In genomic region chr13:27024781-27025492, GRCh38 we compare ENCODE assay signal across 20 cellular contexts.
"Had no signal": no experiment of that assay in that cellular context is flagged by ENCODE, and none has a peak within 500 bp of the region (broad histone marks: within the 10 kb centered on the region; RNA-seq: fewer than 3 reads in every experiment).

No MANE protein-coding gene starts in this region.

- H3K4me3 ChIP-seq: prostate gland, spleen, thoracic aorta had no signal

- H3K36me3 ChIP-seq: prostate gland, spleen, thoracic aorta had no signal

- H3K9me3 ChIP-seq: prostate gland, spleen, thoracic aorta had no signal

- ATAC-seq: activated naive CD4-positive, alpha-beta T cell treated with anti-CD3 and anti-CD28 coated beads, Interleukin-2, amount 50 U/mL, for 72 hours; sciatic nerve; stimulated activated naive CD8-positive, alpha-beta T cell treated with anti-CD3 and anti-CD28 coated beads, Interleukin-15, amount 100 ng/mL, for 72 hours had no signal

- H3K27ac ChIP-seq: prostate gland, spleen, thoracic aorta had no signal

- H3K27me3 ChIP-seq: spleen had no signal

- H3K27ac Mint-ChIP-seq: activated naive CD4-positive, alpha-beta T cell treated with anti-CD3 and anti-CD28 coated beads, Interleukin-2, amount 50 U/mL, for 72 hours; brain; nephron; stimulated activated naive CD8-positive, alpha-beta T cell treated with anti-CD3 and anti-CD28 coated beads, Interleukin-15, amount 100 ng/mL, for 72 hours had no signal

- H3K4me1 Mint-ChIP-seq: stimulated activated naive CD8-positive, alpha-beta T cell treated with anti-CD3 and anti-CD28 coated beads, Interleukin-15, amount 100 ng/mL, for 72 hours had no signal

- H3K4me3 Mint-ChIP-seq: brain; central memory CD8-positive, alpha-beta T cell; nephron; stimulated activated naive CD8-positive, alpha-beta T cell treated with anti-CD3 and anti-CD28 coated beads, Interleukin-15, amount 100 ng/mL, for 72 hours had no signal

- DNase-seq: activated CD4-positive, alpha-beta T cell treated with anti-CD3 and anti-CD28 coated beads for 1 hour; activated CD4-positive, alpha-beta T cell treated with anti-CD3 and anti-CD28 coated beads, Interleukin-2, amount 50 U/mL, for 4 hours; activated gamma-delta T cell; activated T-cell treated with anti-CD3 and anti-CD28 coated beads, Interleukin-2, amount 50 U/mL, for 48 hours; amygdala; cortex of kidney; effector CD4-positive, alpha-beta T cell; foreskin fibroblast; mesendoderm; occipital lobe; spleen; stimulated activated naive CD8-positive, alpha-beta T cell treated with anti-CD3 and anti-CD28 coated beads, Interleukin-15, amount 100 ng/mL, for 72 hours; T-helper 2 cell had no signal

- H3K36me3 Mint-ChIP-seq: activated naive CD4-positive, alpha-beta T cell treated with anti-CD3 and anti-CD28 coated beads, Interleukin-2, amount 50 U/mL, for 72 hours; brain had no signal

- H3K9me3 Mint-ChIP-seq: activated naive CD4-positive, alpha-beta T cell treated with anti-CD3 and anti-CD28 coated beads, Interleukin-2, amount 50 U/mL, for 72 hours; brain; central memory CD8-positive, alpha-beta T cell; nephron; stimulated activated naive CD8-positive, alpha-beta T cell treated with anti-CD3 and anti-CD28 coated beads, Interleukin-15, amount 100 ng/mL, for 72 hours had no signal
